17 cellular contexts compared by ENCODE assay signal in the genomic region with DNA sequence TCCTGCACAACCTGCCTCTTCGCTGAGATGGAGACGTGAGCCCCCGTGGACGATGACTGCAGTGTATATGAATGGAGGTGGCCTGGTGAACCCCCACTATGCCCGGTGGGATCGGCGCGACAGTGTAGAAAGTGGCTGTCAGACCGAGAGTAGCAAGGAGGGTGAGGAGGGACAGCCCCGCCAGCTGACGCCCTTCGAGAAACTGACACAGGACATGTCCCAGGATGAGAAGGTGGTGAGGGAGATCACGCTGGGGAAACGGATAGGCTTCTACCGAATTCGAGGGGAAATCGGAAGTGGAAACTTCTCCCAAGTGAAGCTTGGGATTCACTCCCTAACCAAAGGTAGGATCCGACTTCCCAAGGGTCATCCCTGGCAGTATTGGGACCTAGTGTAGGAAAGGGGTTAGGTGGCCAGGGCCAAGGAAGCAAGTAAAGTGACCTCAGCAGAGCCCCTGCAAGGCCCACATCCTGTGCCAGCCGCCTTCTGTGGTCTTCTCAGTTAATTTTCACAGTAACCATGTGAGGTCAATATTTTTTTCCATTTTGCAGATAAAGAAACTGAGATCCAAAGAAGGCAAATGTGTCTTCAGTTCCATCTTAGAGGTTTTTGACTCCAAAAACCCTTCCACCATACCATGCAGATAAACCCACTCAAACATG. TPM values are rescaled to one million over a fixed set of nuclear protein-coding genes. Genes with fewer than 3 reads are reported as not detected.
A peak's percentile ranks its signal among the peaks of the same experiment; 100 is the strongest.
DNase-seq lines count a peak whose midpoint lies in the region; ATAC-seq and TF ChIP-seq lines count a peak whose summit lies in the region.
"Had no signal": no experiment of that assay in that cellular context is flagged by ENCODE, and none has a peak within 500 bp of the region (broad histone marks: within the 10 kb centered on the region; RNA-seq: fewer than 3 reads in every experiment).

No MANE protein-coding gene starts in this region.

- no peak for ATAC-seq in CD4-positive, CD25-positive, alpha-beta regulatory T cell (ENCODE audit: low read depth in 2 of 2)
- ATAC-seq in GM18909 (IDR thresholded peaks at IDR 0.05; ENCODE audit: poor library complexity, unreplicated experiment) (peak; percentile 70), GM21825 (IDR thresholded peaks at IDR 0.05; ENCODE audit: unreplicated experiment) (peak; percentile 52), HG03196 (IDR thresholded peaks at IDR 0.05; ENCODE audit: unreplicated experiment) (peak; percentile 40)
- ATAC-seq: heart right ventricle had no signal

- H3K27ac ChIP-seq in CD4-positive, CD25-positive, alpha-beta regulatory T cell (ENCODE audit: insufficient read depth, low read length, poor library complexity, severe bottlenecking): peak overlapping the region; percentile 44
- no peak overlapping the region for H3K27ac ChIP-seq in left ventricle myocardium inferior (replicated peaks)
- H3K27ac ChIP-seq: heart right ventricle had no signal

- H3K9me3 ChIP-seq in CD4-positive, CD25-positive, alpha-beta regulatory T cell (ENCODE audit: control insufficient read depth in 2 of 2, low read length in 2 of 2): no peaks in the 10 kb centered on the region
- H3K9me3 ChIP-seq in left ventricle myocardium inferior (replicated peaks): no peaks in the 10 kb centered on the region
- H3K9me3 ChIP-seq: heart right ventricle had no signal

- peaks cover 0 to 1% (median 0%) of the 10 kb centered on the region in 7 donors for H3K9me3 Mint-ChIP-seq in CD4-positive, CD25-positive, alpha-beta regulatory T cell
- H3K9me3 Mint-ChIP-seq: naive B cell, type B pancreatic cell had no signal

- no peaks in the 10 kb centered on the region for H3K27me3 Mint-ChIP-seq in CD4-positive, CD25-positive, alpha-beta regulatory T cell

- H3K36me3 ChIP-seq in CD4-positive, CD25-positive, alpha-beta regulatory T cell (ENCODE audit: control insufficient read depth, insufficient read depth, low read length): no peaks in the 10 kb centered on the region
- H3K36me3 ChIP-seq in H7 (replicated peaks; ENCODE audit: control insufficient read depth, insufficient read depth, low read length) (no peaks in the 10 kb centered on the region), left ventricle myocardium inferior (no peaks in the 10 kb centered on the region)
- H3K36me3 ChIP-seq: heart right ventricle had no signal

- no peak for TF ChIP-seq CTCF in foreskin fibroblast (IDR thresholded peaks at IDR 0.05; ENCODE audit: low read depth, low read length)
- no peak for TF ChIP-seq CTCF in left ventricle myocardium inferior (IDR thresholded peaks at IDR 0.05; ENCODE audit: borderline replicate concordance)

- no peak overlapping the region for H3K4me3 ChIP-seq in CD4-positive, CD25-positive, alpha-beta regulatory T cell (ENCODE audit: low read depth, low read length)
- H3K4me3 ChIP-seq in H7 (ENCODE audit: insufficient read depth, low read depth, low read length) (no peak overlapping the region), foreskin fibroblast (ENCODE audit: low read depth in 1 of 2, low read length in 2 of 2) (no peak overlapping the region), left ventricle myocardium inferior (no peak overlapping the region)
- H3K4me3 ChIP-seq: heart right ventricle had no signal

- H3K27ac Mint-ChIP-seq in CD4-positive, CD25-positive, alpha-beta regulatory T cell: peak overlapping the region in 1 of 3 donors; percentile 44
- H3K27ac Mint-ChIP-seq: IgD-negative memory B cell, naive B cell, type B pancreatic cell had no signal

- peaks cover 3% of the 10 kb centered on the region for H3K36me3 Mint-ChIP-seq in CD4-positive, CD25-positive, alpha-beta regulatory T cell
- H3K36me3 Mint-ChIP-seq: IgD-negative memory B cell, type B pancreatic cell had no signal

- peaks cover 4 to 25% (median 21%) of the 10 kb centered on the region in 4 donors for H3K4me1 Mint-ChIP-seq in CD4-positive, CD25-positive, alpha-beta regulatory T cell
- H3K4me1 Mint-ChIP-seq: naive B cell had no signal

- no peaks in the 10 kb centered on the region for H3K27me3 ChIP-seq in CD4-positive, CD25-positive, alpha-beta regulatory T cell (ENCODE audit: control insufficient read depth, insufficient read depth, low read length)
- H3K27me3 ChIP-seq in H7 (ENCODE audit: control insufficient read depth, insufficient read depth, low read length): no peaks in the 10 kb centered on the region
- H3K27me3 ChIP-seq in left ventricle myocardium inferior (ENCODE audit: low read depth): peaks cover 46% of the 10 kb centered on the region

- peak overlapping the region in 2 of 4 donors; percentile 7 to 15 for H3K4me3 Mint-ChIP-seq in CD4-positive, CD25-positive, alpha-beta regulatory T cell
- H3K4me3 Mint-ChIP-seq: type B pancreatic cell had no signal

- intact Hi-C loops in left ventricle myocardium inferior (cut with micrococcal nuclease): no loop called here

- DNase-seq in CD4-positive, CD25-positive, alpha-beta regulatory T cell: no peak
- no peak for DNase-seq in H7
- DNase-seq in foreskin fibroblast: no peak
- no peak for DNase-seq in left ventricle myocardium inferior
- DNase-seq in amygdala (lab: John Stamatoyannopoulos, UW): no peak
- DNase-seq: activated CD4-positive, alpha-beta T cell treated with anti-CD3 and anti-CD28 coated beads for 1 hour; COR-L47; heart right ventricle; naive B cell; NCI-H69; RPMI8226; stimulated activated CD8-positive, alpha-beta memory T cell treated with anti-CD3 and anti-CD28 coated beads, Interleukin-4, amount 100 ng/mL, for 48 hours had no signal

- H3K4me1 ChIP-seq in CD4-positive, CD25-positive, alpha-beta regulatory T cell (ENCODE audit: control insufficient read depth, insufficient read depth, low read length, poor library complexity, severe bottlenecking): peaks cover 17% of the 10 kb centered on the region
- no peaks in the 10 kb centered on the region for H3K4me1 ChIP-seq in left ventricle myocardium inferior
- H3K4me1 ChIP-seq: heart right ventricle had no signal

RNA-seq across cellular contexts. Expression of gene NIM1K, which starts 53.8 kb away (rescaled TPM):
- 0.67 TPM for total RNA-seq in CD4-positive, CD25-positive, alpha-beta regulatory T cell
- under 1 TPM in 2 of 4 donors, not detected in 2; 0.16 to 0.26 TPM for polyA plus RNA-seq in CD4-positive, CD25-positive, alpha-beta regulatory T cell
- total RNA-seq in H7 (2014; rRNA removed; shearing (Covaris generic)): not detected in 2 replicates
- 0.25 TPM for total RNA-seq in left ventricle myocardium inferior
- polyA plus RNA-seq: IgD-negative memory B cell had no signal

Comparison
In these comparisons a context has a peak if more than half of its experiments do, and no peak if none do; other contexts are left out.
1. ATAC-seq: peak in GM18909 (single experiment), GM21825 (single experiment) and HG03196 (single experiment); none in CD4-positive, CD25-positive, alpha-beta regulatory T cell (0 of 2).